In the genomic region with DNA sequence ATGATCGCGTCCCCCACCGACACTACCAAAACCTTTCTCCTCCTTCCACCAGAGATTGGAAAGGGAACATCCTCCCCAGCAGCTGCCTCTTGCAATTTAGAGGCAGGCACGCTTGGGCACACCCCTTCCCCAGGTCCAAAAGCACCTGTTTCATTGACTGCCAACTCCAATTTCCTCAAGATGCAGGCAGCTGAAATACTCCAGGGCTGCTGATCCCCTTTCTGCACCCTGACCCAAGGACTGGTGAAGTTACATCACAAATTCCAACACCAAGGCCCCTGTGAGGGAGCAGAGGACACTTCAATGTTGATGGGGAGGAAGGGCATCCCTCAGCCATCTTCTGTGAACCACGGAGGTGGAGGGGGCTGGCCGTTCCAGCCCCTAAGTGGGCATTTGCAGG, we compare ENCODE assay signal across 19 cellular contexts. TPM values are rescaled to one million over a fixed set of nuclear protein-coding genes. Genes with fewer than 3 reads are reported as not detected.
DNase-seq lines count a peak whose midpoint lies in the region; ATAC-seq, FAIRE-seq and TF ChIP-seq lines count a peak whose summit lies in the region.
"Had no signal": no experiment of that assay in that cellular context is flagged by ENCODE, and none has a peak within 500 bp of the region (broad histone marks: within the 10 kb centered on the region; RNA-seq: fewer than 3 reads in every experiment).

No MANE protein-coding gene starts in this region.

- no peak for TF ChIP-seq CTCF in left lung (IDR thresholded peaks at IDR 0.05)

- H3K36me3 Mint-ChIP-seq in activated naive CD4-positive, alpha-beta T cell treated with anti-CD3 and anti-CD28 coated beads, Interleukin-2, amount 10 ng/mL, durations not matched to agents 7 days and 5 days, result peaks cover 83% of the 10 kb centered on the region
- peaks cover 87% of the 10 kb centered on the region for H3K36me3 Mint-ChIP-seq in activated CD8-positive, alpha-beta T cell treated with anti-CD3 and anti-CD28 coated beads, Interleukin-2, amount 10 ng/mL, durations not matched to agents 7 days and 5 days (ENCODE audit: low read depth)

- POLR2A ChIA-PET in activated CD8-positive, alpha-beta T cell treated with anti-CD3 and anti-CD28 coated beads, Interleukin-2, amount 10 ng/mL, durations not matched to agents 7 days and 5 days (lab: Charles Lee), result interaction anchor here (0.9 to 28.3 kb wide), 3 partner anchors 10 to 28 kb away, joined by 3 to 767 read pairs (median 65); a partner anchor contains a TSS

- intact Hi-C loops in left lung (cut with DNase I), result no loop called here

- H3K9me3 ChIP-seq in effector memory CD4-positive, alpha-beta T cell (ENCODE audit: control insufficient read depth, low read length), result no peaks in the 10 kb centered on the region
- H3K9me3 ChIP-seq in left lung, result peaks cover 0 to 2% of the 10 kb centered on the region in 2 donors
- H3K9me3 ChIP-seq: testis had no signal

- peaks cover 6% of the 10 kb centered on the region for H3K36me3 ChIP-seq in effector memory CD4-positive, alpha-beta T cell (ENCODE audit: control insufficient read depth, insufficient read depth, low read length)
- H3K36me3 ChIP-seq in left lung, result no peaks in the 10 kb centered on the region

- FAIRE-seq in HTR-8/SVneo (lab: Jason Lieb, UNC), result no peak

- peak overlapping the region; percentile 97 for H3K27ac Mint-ChIP-seq in activated naive CD4-positive, alpha-beta T cell treated with anti-CD3 and anti-CD28 coated beads, Interleukin-2, amount 10 ng/mL, durations not matched to agents 7 days and 5 days
- peak overlapping the region; percentile 88 for H3K27ac Mint-ChIP-seq in activated CD8-positive, alpha-beta T cell treated with anti-CD3 and anti-CD28 coated beads, Interleukin-2, amount 10 ng/mL, durations not matched to agents 7 days and 5 days

- no peaks in the 10 kb centered on the region for H3K27me3 ChIP-seq in effector memory CD4-positive, alpha-beta T cell (replicated peaks; ENCODE audit: control insufficient read depth, insufficient read depth, low read length, poor library complexity, severe bottlenecking)
- H3K27me3 ChIP-seq in left lung, result peaks cover 0 to 86% of the 10 kb centered on the region in 2 donors
- H3K27me3 ChIP-seq: testis had no signal

- no peak for ATAC-seq in activated CD8-positive, alpha-beta T cell treated with anti-CD3 and anti-CD28 coated beads, Interleukin-2, amount 10 ng/mL, durations not matched to agents 7 days and 5 days
- ATAC-seq in GM21360 (IDR thresholded peaks at IDR 0.05; ENCODE audit: unreplicated experiment) (no peak), left lung (no peak)
- ATAC-seq: activated CD4-positive, CD25-positive, alpha-beta regulatory T cell treated with anti-CD3 and anti-CD28 coated beads, Interleukin-2, amount 50 U/mL, for 24 hours; HCT116; left lobe of liver had no signal

- H3K9me3 Mint-ChIP-seq in activated naive CD4-positive, alpha-beta T cell treated with anti-CD3 and anti-CD28 coated beads, Interleukin-2, amount 10 ng/mL, durations not matched to agents 7 days and 5 days, result no peaks in the 10 kb centered on the region
- H3K9me3 Mint-ChIP-seq in activated CD8-positive, alpha-beta T cell treated with anti-CD3 and anti-CD28 coated beads, Interleukin-2, amount 10 ng/mL, durations not matched to agents 7 days and 5 days (ENCODE audit: insufficient read depth), result no peaks in the 10 kb centered on the region

- no peaks in the 10 kb centered on the region for H3K27me3 Mint-ChIP-seq in activated naive CD4-positive, alpha-beta T cell treated with anti-CD3 and anti-CD28 coated beads, Interleukin-2, amount 10 ng/mL, durations not matched to agents 7 days and 5 days
- no peaks in the 10 kb centered on the region for H3K27me3 Mint-ChIP-seq in activated CD8-positive, alpha-beta T cell treated with anti-CD3 and anti-CD28 coated beads, Interleukin-2, amount 10 ng/mL, durations not matched to agents 7 days and 5 days (ENCODE audit: low read depth)

- DNase-seq in activated naive CD4-positive, alpha-beta T cell treated with anti-CD3 and anti-CD28 coated beads, Interleukin-2, amount 10 ng/mL, durations not matched to agents 7 days and 5 days, result no peak
- no peak for DNase-seq in activated naive CD4-positive, alpha-beta T cell treated with Interleukin-2 at 50 U/mL for 16 hours
- no peak for DNase-seq in activated CD8-positive, alpha-beta T cell treated with anti-CD3 and anti-CD28 coated beads, Interleukin-2, amount 10 ng/mL, durations not matched to agents 7 days and 5 days
- DNase-seq in effector memory CD4-positive, alpha-beta T cell, result no peak
- no peak for DNase-seq in HTR-8/SVneo (ENCODE audit: insufficient read length, low spot score)
- DNase-seq in left lung, result no peak
- DNase-seq: aorta, cerebellar nuclear complex, DND-41, head of caudate nucleus, midbrain, NCI-H1417, NCI-H524, Right ventricle myocardium superior, testis had no signal

- H3K4me1 Mint-ChIP-seq in activated naive CD4-positive, alpha-beta T cell treated with anti-CD3 and anti-CD28 coated beads, Interleukin-2, amount 10 ng/mL, durations not matched to agents 7 days and 5 days, result peaks cover 100% of the 10 kb centered on the region
- peaks cover 98% of the 10 kb centered on the region for H3K4me1 Mint-ChIP-seq in activated CD8-positive, alpha-beta T cell treated with anti-CD3 and anti-CD28 coated beads, Interleukin-2, amount 10 ng/mL, durations not matched to agents 7 days and 5 days (ENCODE audit: low read depth)

- H3K4me3 Mint-ChIP-seq in activated naive CD4-positive, alpha-beta T cell treated with anti-CD3 and anti-CD28 coated beads, Interleukin-2, amount 10 ng/mL, durations not matched to agents 7 days and 5 days, result peak overlapping the region; percentile 81
- H3K4me3 Mint-ChIP-seq in activated CD8-positive, alpha-beta T cell treated with anti-CD3 and anti-CD28 coated beads, Interleukin-2, amount 10 ng/mL, durations not matched to agents 7 days and 5 days, result peak overlapping the region; percentile 73

- CTCF ChIA-PET in activated naive CD4-positive, alpha-beta T cell treated with anti-CD3 and anti-CD28 coated beads, Interleukin-2, amount 10 ng/mL, durations not matched to agents 7 days and 5 days (lab: Charles Lee), result interaction anchor here (11.9 kb wide), 1 partner anchor 27 kb away, joined by 140 read pairs; no protein-coding TSS in a partner anchor
- CTCF ChIA-PET in activated CD8-positive, alpha-beta T cell treated with anti-CD3 and anti-CD28 coated beads, Interleukin-2, amount 10 ng/mL, durations not matched to agents 7 days and 5 days (lab: Charles Lee), result interaction anchor here (3.5 to 20.3 kb wide), 2 partner anchors 12 to 28 kb away, joined by 21 to 373 read pairs; a partner anchor contains a TSS

- peak overlapping the region; percentile 39 for H3K4me3 ChIP-seq in effector memory CD4-positive, alpha-beta T cell (ENCODE audit: insufficient read depth, low read depth, low read length, poor library complexity, severe bottlenecking)
- no peak overlapping the region for H3K4me3 ChIP-seq in left lung
- H3K4me3 ChIP-seq: testis had no signal

- H3K4me1 ChIP-seq in effector memory CD4-positive, alpha-beta T cell (ENCODE audit: control insufficient read depth, insufficient read depth, low read length, poor library complexity, severe bottlenecking), result peaks cover 91% of the 10 kb centered on the region
- no peaks in the 10 kb centered on the region for H3K4me1 ChIP-seq in left lung
- H3K4me1 ChIP-seq: testis had no signal

- H3K27ac ChIP-seq in effector memory CD4-positive, alpha-beta T cell (ENCODE audit: insufficient read depth, low read length, poor library complexity, severe bottlenecking), result peak overlapping the region; percentile 97
- no peak overlapping the region for H3K27ac ChIP-seq in left lung
- H3K27ac ChIP-seq: testis had no signal

RNA-seq across cellular contexts. Expression of a gene that starts 33.8 kb away (rescaled TPM):
- 10 to 100 TPM; 68.6 to 70.6 TPM for total RNA-seq in activated CD8-positive, alpha-beta T cell treated with anti-CD3 and anti-CD28 coated beads, Interleukin-2, amount 10 ng/mL, durations not matched to agents 7 days and 5 days
- 1 to 10 TPM; 1.4 to 2.4 TPM for total RNA-seq in left lung

Comparison
In these comparisons a context has a peak if more than half of its experiments do, and no peak if none do; other contexts are left out.
1. RNA of a gene that starts 33.8 kb away (total RNA-seq): 68.6 to 70.6 TPM in activated CD8-positive, alpha-beta T cell treated with anti-CD3 and anti-CD28 coated beads, Interleukin-2, amount 10 ng/mL, durations not matched to agents 7 days and 5 days; 1.4 to 2.4 TPM in left lung; every median in the first group is over 10 times any median in the second.